Comparison of ENCODE assay signal across 8 cellular contexts in genomic region chr1:33349778-33350610, GRCh38.
DNase-seq lines count a peak whose midpoint lies in the region; TF ChIP-seq lines count a peak whose summit lies in the region.

No MANE protein-coding gene starts in this region.

- peak overlapping the region; percentile 86 for H3K9ac ChIP-seq in NT2/D1 (ENCODE audit: insufficient read length, low read depth)

- DNase-seq in COR-L47 (lab: John Stamatoyannopoulos, UW) = peak; percentile 86
- peak; percentile 99 for DNase-seq in GM20000 (ENCODE audit: low spot score)
- peak; percentile 72 for DNase-seq in HPDE6-E6E7 (ENCODE audit: extremely low spot score)
- DNase-seq in NT2/D1 (ENCODE audit: low read depth, low spot score) = peak; percentile 73
- DNase-seq in activated CD8-positive, alpha-beta memory T cell treated with anti-CD3 and anti-CD28 coated beads, Interleukin-2, amount 50 U/mL, for 48 hours = peak; percentile 89
- peak; percentile 95 for DNase-seq in epidermal melanocyte (ENCODE audit: insufficient read length, low spot score)
- DNase-seq in middle frontal gyrus (ENCODE audit: extremely low spot score, low spot score) = peak; percentile 69
- DNase-seq in stimulated activated CD8-positive, alpha-beta memory T cell treated with anti-CD3 and anti-CD28 coated beads, Interleukin-2, amount 100 ng/mL, for 1 hour (ENCODE audit: low read depth in 2 of 2) = peak; percentile 64 to 66

- peaks cover 27% of the 10 kb centered on the region for H3K36me3 ChIP-seq in NT2/D1 (ENCODE audit: insufficient read depth, insufficient read length, low read length)

- peak overlapping the region; percentile 72 for H3K4me3 ChIP-seq in NT2/D1 (ENCODE audit: insufficient read length, low read depth)

- H3K9me3 ChIP-seq in NT2/D1 (ENCODE audit: insufficient read depth, low read length) = no peaks in the 10 kb centered on the region

- H3K27me3 ChIP-seq in NT2/D1 (ENCODE audit: insufficient read depth, insufficient read length) = peaks cover 59% of the 10 kb centered on the region

- no peak for TF ChIP-seq CTCF in GM20000 (IDR thresholded peaks at IDR 0.05; ENCODE audit: extremely low read depth, missing control alignments)

- peaks cover 9% of the 10 kb centered on the region for H3K4me1 ChIP-seq in NT2/D1 (ENCODE audit: insufficient read depth, insufficient read length)

Comparison
In these comparisons a context has a peak if more than half of its experiments do, and no peak if none do; other contexts are left out.
1. Peak in every context shown above with its lines: DNase-seq and H3K4me3 ChIP-seq.